In genomic region chr17:81340606-81341346, GRCh38 we compare ENCODE assay signal across 9 cellular contexts. TPM values are rescaled to one million over a fixed set of nuclear protein-coding genes. Genes with fewer than 3 reads are reported as not detected.
DNase-seq lines count a peak whose midpoint lies in the region; ATAC-seq and TF ChIP-seq lines count a peak whose summit lies in the region.
"Had no signal": no experiment of that assay in that cellular context is flagged by ENCODE, and none has a peak within 500 bp of the region (broad histone marks: within the 10 kb centered on the region; RNA-seq: fewer than 3 reads in every experiment).

No MANE protein-coding gene starts in this region.

- H3K4me1 Mint-ChIP-seq in stimulated activated naive B cell treated with anti-CD40 and anti-IgM and Interleukin-4, amounts not matched to agents 10 μg/mL and 1 μg/mL and 100 μg/mL, for 72 hours = peaks cover 7 to 27% of the 10 kb centered on the region in 2 donors

- H3K4me1 ChIP-seq in left lung = peaks cover 33 to 76% of the 10 kb centered on the region in 2 donors

- no peaks in the 10 kb centered on the region for H3K9me3 Mint-ChIP-seq in stimulated activated naive B cell treated with anti-CD40 and anti-IgM and Interleukin-4, amounts not matched to agents 10 μg/mL and 1 μg/mL and 100 μg/mL, for 72 hours

- peak overlapping the region in 1 of 2 donors; percentile 51 for H3K4me3 Mint-ChIP-seq in stimulated activated naive B cell treated with anti-CD40 and anti-IgM and Interleukin-4, amounts not matched to agents 10 μg/mL and 1 μg/mL and 100 μg/mL, for 72 hours

- H3K36me3 ChIP-seq in left lung = no peaks in the 10 kb centered on the region

- intact Hi-C loops in left lung (cut with DNase I) = no loop called here

- H3K27ac ChIP-seq in cingulate gyrus (ENCODE audit: low read depth, low read length) (peak overlapping the region; percentile 60), left lung (peak overlapping the region; percentile 91 to 97)

- peaks cover 48 to 78% of the 10 kb centered on the region in 2 donors for H3K27me3 Mint-ChIP-seq in stimulated activated naive B cell treated with anti-CD40 and anti-IgM and Interleukin-4, amounts not matched to agents 10 μg/mL and 1 μg/mL and 100 μg/mL, for 72 hours

- peak overlapping the region; percentile 78 to 86 for H3K4me3 ChIP-seq in left lung

- DNase-seq in LHCN-M2 (ENCODE audit: low read depth) = peak; percentile 60
- no peak for DNase-seq in left lung
- no peak for DNase-seq in stimulated activated naive B cell treated with anti-CD40 and anti-IgM and Interleukin-4, amounts not matched to agents 10 μg/mL and 1 μg/mL and 100 μg/mL, for 72 hours
- no peak for DNase-seq in activated CD8-positive, alpha-beta memory T cell treated with anti-CD3 and anti-CD28 coated beads, Interleukin-2, amount 50 U/mL, for 4 hours
- no peak for DNase-seq in stimulated activated CD8-positive, alpha-beta memory T cell treated with anti-CD3 and anti-CD28 coated beads, Interleukin-4, amount 100 ng/mL, for 48 hours
- no peak for DNase-seq in stimulated activated CD4-positive, alpha-beta T cell treated with anti-CD3 and anti-CD28 coated beads, Interleukin-1b, Interleukin-23, amount 100 ng/mL, for 48 hours
- DNase-seq: activated CD4-positive, alpha-beta T cell treated with anti-CD3 and anti-CD28 coated beads, Interleukin-2, amount 50 U/mL, for 1 hour had no signal

- no peaks in the 10 kb centered on the region for H3K9me3 ChIP-seq in left lung

- peaks cover 0 to 4% of the 10 kb centered on the region in 2 donors for H3K36me3 Mint-ChIP-seq in stimulated activated naive B cell treated with anti-CD40 and anti-IgM and Interleukin-4, amounts not matched to agents 10 μg/mL and 1 μg/mL and 100 μg/mL, for 72 hours

- H3K27ac Mint-ChIP-seq in stimulated activated naive B cell treated with anti-CD40 and anti-IgM and Interleukin-4, amounts not matched to agents 10 μg/mL and 1 μg/mL and 100 μg/mL, for 72 hours = peak overlapping the region; percentile 59

- peaks cover 0 to 65% of the 10 kb centered on the region in 2 donors for H3K27me3 ChIP-seq in left lung

- TF ChIP-seq CTCF in left lung (IDR thresholded peaks at IDR 0.05) = no peak

- ATAC-seq in left lung = no peak
- no peak for ATAC-seq in stimulated activated naive B cell treated with anti-CD40 and anti-IgM and Interleukin-4, amounts not matched to agents 10 μg/mL and 1 μg/mL and 100 μg/mL, for 72 hours (replicated peaks)
- no peak for ATAC-seq in HG02884 (IDR thresholded peaks at IDR 0.05; ENCODE audit: unreplicated experiment)

RNA-seq across cellular contexts. Expression of gene SLC38A10, which starts 45.7 kb away (rescaled TPM):
- total RNA-seq in LHCN-M2 (2014; rRNA removed) = 81.5 and 86.4 TPM in 2 replicates
- 40.5 TPM for polyA plus RNA-seq in LHCN-M2 (2012)
- 100 to 1,000 TPM in 1 of 2 donors, 10 to 100 TPM in 1; 79.9 to 109 TPM for total RNA-seq in left lung

RNA-seq across cellular contexts. Expression of gene BAHCC1, which starts 54.5 kb away (rescaled TPM):
- 4.9 and 6.6 TPM in 2 replicates for total RNA-seq in LHCN-M2 (2014; rRNA removed)
- polyA plus RNA-seq in LHCN-M2 (2012) = 3.6 TPM
- 10 to 100 TPM; 13.6 to 19.8 TPM for total RNA-seq in left lung
